3 cellular contexts compared by ENCODE assay signal in the genomic region with DNA sequence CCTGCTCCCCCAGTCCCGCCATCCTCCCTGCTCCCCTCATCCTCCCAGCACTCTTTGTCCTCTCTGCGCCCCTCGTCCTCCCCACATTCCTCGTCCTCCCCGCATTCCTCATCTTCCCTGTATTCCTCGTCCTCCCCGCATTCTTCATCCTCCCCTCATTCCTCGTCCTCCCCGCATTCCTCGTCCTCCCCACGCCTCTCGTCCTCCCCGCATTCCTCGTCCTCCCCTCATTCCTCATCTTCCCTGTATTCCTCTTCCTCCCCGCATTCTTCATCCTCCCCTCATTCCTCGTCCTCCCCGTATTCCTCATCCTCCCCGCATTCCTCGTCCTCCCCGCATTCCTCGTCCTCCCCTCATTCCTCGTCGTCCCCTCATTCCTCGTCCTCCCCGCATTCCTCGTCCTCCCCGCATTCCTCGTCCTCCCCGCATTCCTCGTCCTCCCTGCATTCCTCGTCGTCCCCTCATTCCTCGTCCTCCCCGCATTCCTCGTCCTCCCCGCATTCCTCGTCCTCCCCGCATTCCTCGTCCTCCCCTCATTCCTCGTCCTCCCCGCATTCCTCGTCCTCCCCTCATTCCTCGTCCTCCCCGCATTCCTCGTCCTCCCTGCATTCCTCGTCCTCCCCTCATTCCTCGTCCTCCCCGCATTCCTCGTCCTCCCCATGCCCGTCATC.
TF ChIP-seq lines count a peak whose summit lies in the region.

No MANE protein-coding gene starts in this region.

TF ChIP-seq in HEK293, 187 proteins besides CTCF, POLR2A, EP300 and RAD21:
- TF ChIP-seq ZNF366 (tag by site-specific recombination; conservative IDR thresholded peaks at IDR 0.05) (peak; percentile 12; the same call in 1 of the 2 replicates), WT1 (tag by site-specific recombination; IDR thresholded peaks at IDR 0.05) (peak; percentile 95)
TF ChIP-seq in HEK293: peak in this region for 2; not testable (repeated sequence) for 185.

TF ChIP-seq in WTC11, 78 proteins besides CTCF, POLR2A, EP300 and RAD21:
- TF ChIP-seq TEAD4 (CRISPR knock-in tag; IDR thresholded peaks at IDR 0.05) = 0 out of 2 replicates have a peak, but pooled peaks have one; percentile 65
- TF ChIP-seq TEAD1 (CRISPR knock-in tag; IDR thresholded peaks at IDR 0.05) = peak; percentile 32; the same call in 1 of the 2 replicates

TF ChIP-seq in H1, 55 proteins besides CTCF, POLR2A, EP300 and RAD21:
- peak; percentile 96; the same call in 1 of the 2 replicates for TF ChIP-seq TEAD4 (IDR thresholded peaks at IDR 0.05; ENCODE audit: low read depth, low read length)
TF ChIP-seq in H1: peak in this region for 1; not testable (repeated sequence) for 54.
